In genomic region chr1:26328597-26328996, GRCh38 we compare ENCODE assay signal across 22 cellular contexts. TPM values are rescaled to one million over a fixed set of nuclear protein-coding genes. Genes with fewer than 3 reads are reported as not detected.
DNase-seq lines count a peak whose midpoint lies in the region; ATAC-seq, FAIRE-seq and TF ChIP-seq lines count a peak whose summit lies in the region.
"Had no signal": no experiment of that assay in that cellular context is flagged by ENCODE, and none has a peak within 500 bp of the region (broad histone marks: within the 10 kb centered on the region; RNA-seq: fewer than 3 reads in every experiment).

No MANE protein-coding gene starts in this region.

- DNase-seq in NCI-H345 (lab: John Stamatoyannopoulos, UW) (peak; percentile 9), NCI-H345 treated with DMSO at 0.1 percent for 48 hours (lab: John Stamatoyannopoulos, UW; ENCODE audit: unreplicated experiment) (no peak), NT2/D1 (ENCODE audit: low read depth, low spot score) (no peak), H1 (ENCODE audit: low read depth in 1 of 2, low spot score in 2 of 2) (no peak), trophoblast cell (no peak), ovary (no peak), Right ventricle myocardium inferior (ENCODE audit: missing footprints) (no peak)
- no peak for DNase-seq in stimulated activated CD4-positive, alpha-beta T cell treated with anti-CD3 and anti-CD28 coated beads, Interleukin-1b, Interleukin-23, amount 100 ng/mL, for 48 hours
- DNase-seq: Calu3; CD4-positive, alpha-beta memory T cell; MG63; NCI-H1048; NCI-H2081 treated with DMSO at 0.1 percent for 48 hours; Peyer's patch; Right ventricle myocardium superior; T-cell had no signal

- intact Hi-C loops in ovary (cut with DNase I) = loop anchor here in 1 of 4 donors (10.0 kb wide), 1 partner anchor 224 kb away; no protein-coding TSS in a partner anchor
- intact Hi-C loops in Right ventricle myocardium inferior (cut with DNase I) = no loop called here

- H4K12ac ChIP-seq in trophoblast cell (ENCODE audit: low read depth, low read length) = no peak overlapping the region

- H3K4me2 ChIP-seq in H1 (ENCODE audit: insufficient read depth in 1 of 2, low read depth in 2 of 2, low read length in 2 of 2) = no peak overlapping the region
- no peak overlapping the region for H3K4me2 ChIP-seq in trophoblast cell (ENCODE audit: low read length)

- no peak overlapping the region for H4K8ac ChIP-seq in H1 (ENCODE audit: extremely low read depth, insufficient read depth, low read length)
- no peak overlapping the region for H4K8ac ChIP-seq in trophoblast cell (ENCODE audit: low read depth, low read length)

- no peak overlapping the region for H4K5ac ChIP-seq in H1 (ENCODE audit: insufficient read length, low read depth, low read length)

- peaks cover 20% of the 10 kb centered on the region for H3K36me3 ChIP-seq in NT2/D1 (ENCODE audit: insufficient read depth, insufficient read length, low read length)
- H3K36me3 ChIP-seq in H1 (ENCODE audit: control insufficient read depth in 2 of 4, insufficient read depth in 4 of 4, low read length in 3 of 4) = peaks cover 5 to 21% (median 20%) of the 10 kb centered on the region in 4 experiments; a peak in 6 of 8 replicates
- peaks cover 30 to 40% of the 10 kb centered on the region in 2 experiments for H3K36me3 ChIP-seq in trophoblast cell (ENCODE audit: control insufficient read depth in 1 of 2, insufficient read depth in 2 of 2, low read length in 2 of 2)
- no peaks in the 10 kb centered on the region for H3K36me3 ChIP-seq in ovary
- H3K36me3 ChIP-seq: MG63 had no signal

- CTCF ChIA-PET in H1 (lab: Charles Lee; ENCODE audit: partially characterized antibody) = interaction anchor here (0.7 to 57.0 kb wide), 6 partner anchors 10 to 62 kb away, joined by 3 to 1530 read pairs (median 9); partner anchors contain the start of genes CD52, SH3BGRL3 and UBXN11

- H3K9ac ChIP-seq in NT2/D1 (ENCODE audit: insufficient read length, low read depth) (peak overlapping the region; percentile 37), H1 (replicated peaks in 1 of 4; ENCODE audit: extremely low read depth in 1 of 4, low read depth in 3 of 4, low read length in 3 of 4) (no peak overlapping the region), trophoblast cell (ENCODE audit: low read length) (no peak overlapping the region)

- no peak overlapping the region for H2BK120ac ChIP-seq in H1 (replicated peaks; ENCODE audit: low read depth, low read length)
- H2BK120ac ChIP-seq in trophoblast cell (ENCODE audit: insufficient read depth, low read length, poor library complexity) = no peak overlapping the region

- no peaks in the 10 kb centered on the region for H3K79me1 ChIP-seq in H1 (ENCODE audit: low read depth, low read length)
- no peaks in the 10 kb centered on the region for H3K79me1 ChIP-seq in trophoblast cell (ENCODE audit: low read length)

- H2BK5ac ChIP-seq in H1 (ENCODE audit: low read depth, low read length) (0 out of 2 replicates have a peak overlapping the region, but pooled peaks have one; percentile 35), trophoblast cell (ENCODE audit: low read depth, low read length, poor library complexity) (no peak overlapping the region)

- H4K91ac ChIP-seq in H1 (replicated peaks; ENCODE audit: insufficient read length, low read length) = no peak overlapping the region
- H4K91ac ChIP-seq in trophoblast cell (ENCODE audit: low read depth, low read length) = peak overlapping the region; percentile 17

- H3K23me2 ChIP-seq in H1 (ENCODE audit: low read depth, low read length) = no peaks in the 10 kb centered on the region

- POLR2A ChIA-PET in H1 (lab: Charles Lee; ENCODE audit: partially characterized antibody) = interaction anchor here (0.6 to 1.5 kb wide), 4 partner anchors 13 to 101 kb away, joined by 3 to 5 read pairs (median 3); no protein-coding TSS in a partner anchor

- no peak overlapping the region for H2AK5ac ChIP-seq in H1 (ENCODE audit: low read depth, low read length)
- H2AK5ac ChIP-seq in trophoblast cell (ENCODE audit: low read length) = no peak overlapping the region

- H3K79me2 ChIP-seq in H1 (ENCODE audit: control insufficient read depth in 1 of 2, insufficient read depth in 2 of 2, low read length in 2 of 2) (no peaks in the 10 kb centered on the region), trophoblast cell (ENCODE audit: control insufficient read depth, insufficient read depth, low read length, poor library complexity) (no peaks in the 10 kb centered on the region)

- no peaks in the 10 kb centered on the region for H3K27me3 ChIP-seq in NT2/D1 (ENCODE audit: insufficient read depth, insufficient read length)
- H3K27me3 ChIP-seq in H1 (replicated peaks in 1 of 4; ENCODE audit: control insufficient read depth in 3 of 4, extremely low read depth in 1 of 4, insufficient read depth in 3 of 4, low read length in 3 of 4) = no peaks in the 10 kb centered on the region
- H3K27me3 ChIP-seq in trophoblast cell (ENCODE audit: insufficient read depth, low read length) = no peaks in the 10 kb centered on the region
- no peaks in the 10 kb centered on the region for H3K27me3 ChIP-seq in ovary
- H3K27me3 ChIP-seq: MG63, Peyer's patch had no signal

- H3K4me3 ChIP-seq in NT2/D1 (ENCODE audit: insufficient read length, low read depth) = no peak overlapping the region
- H3K4me3 ChIP-seq in H1 (ENCODE audit: extremely low read depth in 1 of 4, insufficient read depth in 2 of 4, low read depth in 3 of 4, low read length in 4 of 4) = no peak overlapping the region
- no peak overlapping the region for H3K4me3 ChIP-seq in trophoblast cell (ENCODE audit: low read depth, low read length)
- no peak overlapping the region for H3K4me3 ChIP-seq in ovary
- H3K4me3 ChIP-seq: MG63, Peyer's patch, SK-N-MC had no signal

- H2BK15ac ChIP-seq in H1 (ENCODE audit: low read length) = no peak overlapping the region

- H3K56ac ChIP-seq in H1 (replicated peaks; ENCODE audit: insufficient read length, low read depth, low read length) = no peak overlapping the region

- WGBS in H1 (ENCODE audit: extremely low coverage in 1 of 2, insufficient coverage in 1 of 2, insufficient read length in 1 of 2, insufficient replicate concordance in 2 of 2, low coverage in 1 of 2, low lambda C conversion rate in 2 of 2, missing lambda C conversion rate in 1 of 2), 2 experiments = 89% methylated on average over 8 of the region's 8 CpGs; no CpG with 5 or more reads in 1 of the 2 experiments
- WGBS in trophoblast cell (ENCODE audit: extremely low coverage, insufficient coverage, insufficient read length) = no CpG with 5 or more reads among the region's 8 CpGs
- 64 to 71% (median 69%) methylated on average over 8 of the region's 8 CpGs for WGBS in ovary, 3 donors

- H3K23ac ChIP-seq in H1 (ENCODE audit: insufficient read length) (no peak overlapping the region), trophoblast cell (ENCODE audit: low read length) (no peak overlapping the region)

- TF ChIP-seq EP300 in H1 (IDR thresholded peaks at IDR 0.05; ENCODE audit: borderline replicate concordance in 1 of 2, low read depth in 2 of 2, low read length in 2 of 2) (no peak), ovary (IDR thresholded peaks at IDR 0.05) (no peak)

- no peak for TF ChIP-seq POLR2A in H1 (IDR thresholded peaks at IDR 0.05; ENCODE audit: control extremely low read depth in 1 of 2, low read depth in 2 of 2, low read length in 2 of 2)
- TF ChIP-seq POLR2A in ovary (IDR thresholded peaks at IDR 0.05) = no peak

- no peak for FAIRE-seq in H1 (lab: Jason Lieb, UNC)
- FAIRE-seq: A204.1 had no signal

- H2BK20ac ChIP-seq in H1 (ENCODE audit: low read length) = no peak overlapping the region

- H3K27ac ChIP-seq in H1 (ENCODE audit: low read depth, low read length) = peak overlapping the region; percentile 20; the same call in 1 of the 2 replicates
- H3K27ac ChIP-seq in trophoblast cell (ENCODE audit: low read depth, low read length) = no peak overlapping the region
- H3K27ac ChIP-seq in ovary = no peak overlapping the region
- H3K27ac ChIP-seq: HL-60, Peyer's patch, SK-N-MC had no signal

- H2BK12ac ChIP-seq in H1 (ENCODE audit: low read depth, low read length) = no peak overlapping the region
- no peak overlapping the region for H2BK12ac ChIP-seq in trophoblast cell (ENCODE audit: low read length)

- H3K4me1 ChIP-seq in NT2/D1 (ENCODE audit: insufficient read depth, insufficient read length) (peaks cover 3% of the 10 kb centered on the region), H1 (replicated peaks in 1 of 4; ENCODE audit: control insufficient read depth in 3 of 4, insufficient read depth in 4 of 4, low read length in 3 of 4) (no peaks in the 10 kb centered on the region), trophoblast cell (ENCODE audit: control insufficient read depth in 1 of 2, insufficient read depth in 2 of 2, low read length in 2 of 2) (no peaks in the 10 kb centered on the region), ovary (ENCODE audit: insufficient read depth) (no peaks in the 10 kb centered on the region)
- H3K4me1 ChIP-seq: Peyer's patch had no signal

- no peak for TF ChIP-seq RAD21 in H1 (IDR thresholded peaks at IDR 0.05 in 1 of 2, conservative IDR thresholded peaks at IDR 0.05 in 1 of 2; ENCODE audit: low read depth in 2 of 2, low read length in 2 of 2)

- no peak for TF ChIP-seq CTCF in H1 (IDR thresholded peaks at IDR 0.05; ENCODE audit: control extremely low read depth in 1 of 3, insufficient read depth in 1 of 3, low read depth in 1 of 3, low read length in 3 of 3)
- no peak for TF ChIP-seq CTCF in ovary (IDR thresholded peaks at IDR 0.05)

- H4K20me1 ChIP-seq in H1 (replicated peaks in 1 of 2; ENCODE audit: control insufficient read depth in 1 of 2, insufficient read depth in 2 of 2, low read length in 2 of 2) = peaks cover 0 to 2% of the 10 kb centered on the region in 2 experiments

- ATAC-seq in Right ventricle myocardium inferior = no peak

- H3K18ac ChIP-seq in H1 (ENCODE audit: extremely low read depth, low read length) (no peak overlapping the region), trophoblast cell (ENCODE audit: low read length) (no peak overlapping the region)

- H3K4ac ChIP-seq in H1 (replicated peaks; ENCODE audit: insufficient read length, low read depth, low read length) (no peak overlapping the region), trophoblast cell (ENCODE audit: low read depth, low read length) (no peak overlapping the region)

- H2AFZ ChIP-seq in H1 (ENCODE audit: low read length) = no peak overlapping the region
- H2AFZ ChIP-seq in trophoblast cell (ENCODE audit: insufficient read depth, low read length, poor library complexity) = no peak overlapping the region

- no peak overlapping the region for H3K14ac ChIP-seq in H1 (ENCODE audit: insufficient read length)
- H3K14ac ChIP-seq in trophoblast cell (ENCODE audit: low read length) = no peak overlapping the region

- H3K9me3 ChIP-seq in NT2/D1 (ENCODE audit: insufficient read depth, low read length) (no peaks in the 10 kb centered on the region), H1 (ENCODE audit: insufficient read depth in 2 of 2, low read depth in 1 of 2, low read length in 1 of 2) (no peaks in the 10 kb centered on the region), trophoblast cell (ENCODE audit: insufficient read depth, low read depth, low read length) (peaks cover 3% of the 10 kb centered on the region), ovary (no peaks in the 10 kb centered on the region)
- H3K9me3 ChIP-seq: MG63, Peyer's patch had no signal

RNA-seq across cellular contexts. Expression of gene CD52, which starts 10.8 kb away (rescaled TPM):
- 2.4 TPM in 1 of 2 replicates, not detected in the other for total RNA-seq in H1 (2021; fragmentation: NEBNext Ultra II Directional; extraction: Animal tissue kit (Norgen Biotek cat#: 25700))
- polyA plus RNA-seq in H1 (2011; rRNA removed) (2.7 and 3.1 TPM in 2 replicates), ovary (10 to 100 TPM in 1 of 2 donors, 1 to 10 TPM in 1; 7.1 to 45.5 TPM)
- polyA plus RNA-seq in H1 (2011; cell fraction: cytosol; rRNA removed) = 3.6 TPM
- 2.0 TPM for polyA plus RNA-seq in H1 (2011; cell fraction: nucleus; rRNA removed)
- polyA plus RNA-seq in H1 (2012, experiment 1 of 2) = 1.9 to 5.6 TPM (median 3.4 TPM) in 4 replicates
- polyA plus RNA-seq in H1 (2012, experiment 2 of 2) = 11.0 TPM
- 9.0 TPM for polyA plus RNA-seq in H1 (2013, experiment 1 of 2)
- polyA plus RNA-seq in H1 (2013, experiment 2 of 2) = 8.5 TPM
- polyA minus RNA-seq in H1 (2011; rRNA and poly(A)+ RNA removed) = 0.59 and 2.0 TPM in 2 replicates
- polyA minus RNA-seq in H1 (2011; cell fraction: cytosol; rRNA and poly(A)+ RNA removed) = not detected
- polyA minus RNA-seq in H1 (2011; cell fraction: nucleus; rRNA and poly(A)+ RNA removed) = not detected
- 2.0 and 2.4 TPM in 2 replicates for polyA plus RNA-seq in trophoblast cell (2013)
- total RNA-seq in ovary (1 to 10 TPM in 6 of 7 donors, not detected in 1; 1.3 to 6.2 (median 2.9) TPM), Right ventricle myocardium inferior (6.5 TPM)
- total RNA-seq: Calu3, HT1080 had no signal
- polyA plus RNA-seq: BJ had no signal

RNA-seq across cellular contexts. Expression of gene UBXN11, which starts 22.2 kb away (rescaled TPM):
- total RNA-seq in H1 (2021; fragmentation: NEBNext Ultra II Directional; extraction: Animal tissue kit (Norgen Biotek cat#: 25700)) = 6.1 and 6.3 TPM in 2 replicates
- polyA plus RNA-seq in H1 (2011; rRNA removed) (10.4 and 14.8 TPM in 2 replicates), ovary (10 to 100 TPM in 1 of 2 donors, 1 to 10 TPM in 1; 3.6 to 25.1 TPM)
- 15.3 TPM for polyA plus RNA-seq in H1 (2011; cell fraction: cytosol; rRNA removed)
- polyA plus RNA-seq in H1 (2011; cell fraction: nucleus; rRNA removed) = 42.2 TPM
- 9.8 to 12.4 TPM (median 11.7 TPM) in 4 replicates for polyA plus RNA-seq in H1 (2012, experiment 1 of 2)
- polyA plus RNA-seq in H1 (2012, experiment 2 of 2) = 10.1 TPM
- polyA plus RNA-seq in H1 (2013, experiment 1 of 2) = 6.9 TPM
- polyA plus RNA-seq in H1 (2013, experiment 2 of 2) = 6.1 TPM
- 7.2 and 7.3 TPM in 2 replicates for polyA minus RNA-seq in H1 (2011; rRNA and poly(A)+ RNA removed)
- 4.2 TPM for polyA minus RNA-seq in H1 (2011; cell fraction: cytosol; rRNA and poly(A)+ RNA removed)
- 14.1 TPM for polyA minus RNA-seq in H1 (2011; cell fraction: nucleus; rRNA and poly(A)+ RNA removed)
- polyA plus RNA-seq in trophoblast cell (2013) = 8.1 and 8.5 TPM in 2 replicates
- total RNA-seq in ovary (10 to 100 TPM; 17.3 to 37.0 (median 28.8) TPM), Right ventricle myocardium inferior (9.5 TPM)

RNA-seq across cellular contexts. Expression of gene CRYBG2, which starts 25.3 kb away (rescaled TPM):
- total RNA-seq in H1 (2021; fragmentation: NEBNext Ultra II Directional; extraction: Animal tissue kit (Norgen Biotek cat#: 25700)) = 17.0 and 22.2 TPM in 2 replicates
- 14.2 and 22.1 TPM in 2 replicates for polyA plus RNA-seq in H1 (2011; rRNA removed)
- 16.1 TPM for polyA plus RNA-seq in H1 (2011; cell fraction: cytosol; rRNA removed)
- polyA plus RNA-seq in H1 (2011; cell fraction: nucleus; rRNA removed) = 35.5 TPM
- polyA plus RNA-seq in H1 (2012, experiment 1 of 2) = 11.8 to 18.8 TPM (median 17.2 TPM) in 4 replicates
- 11.2 TPM for polyA plus RNA-seq in H1 (2012, experiment 2 of 2)
- polyA plus RNA-seq in H1 (2013, experiment 1 of 2) = 7.4 TPM
- polyA plus RNA-seq in H1 (2013, experiment 2 of 2) = 7.6 TPM
- polyA minus RNA-seq in H1 (2011; rRNA and poly(A)+ RNA removed) = 6.0 and 7.1 TPM in 2 replicates
- polyA minus RNA-seq in H1 (2011; cell fraction: cytosol; rRNA and poly(A)+ RNA removed) = 11.9 TPM
- 11.7 TPM for polyA minus RNA-seq in H1 (2011; cell fraction: nucleus; rRNA and poly(A)+ RNA removed)
- polyA plus RNA-seq in trophoblast cell (2013) = 30.0 and 35.3 TPM in 2 replicates
- 1 to 10 TPM in 1 of 7 donors, under 1 TPM in 1, not detected in 5; 0.23 to 2.3 TPM for total RNA-seq in ovary
- under 1 TPM in 1 of 2 donors, not detected in 1; 0.11 TPM for polyA plus RNA-seq in ovary
- total RNA-seq in Right ventricle myocardium inferior = not detected
- total RNA-seq: H4, Right ventricle myocardium superior had no signal

RNA-seq across cellular contexts. Expression of gene ZNF683, which starts 44.0 kb away (rescaled TPM):
- not detected in 2 replicates for total RNA-seq in H1 (2021; fragmentation: NEBNext Ultra II Directional; extraction: Animal tissue kit (Norgen Biotek cat#: 25700))
- polyA plus RNA-seq in H1 (2011; rRNA removed) (not detected in 2 replicates), ovary (under 1 TPM in 1 of 2 donors, not detected in 1; 0.15 TPM)
- polyA plus RNA-seq in H1 (2011; cell fraction: cytosol; rRNA removed) = not detected
- not detected for polyA plus RNA-seq in H1 (2011; cell fraction: nucleus; rRNA removed)
- polyA plus RNA-seq in H1 (2012, experiment 1 of 2) = not detected in 4 replicates
- not detected for polyA plus RNA-seq in H1 (2012, experiment 2 of 2)
- not detected for polyA plus RNA-seq in H1 (2013, experiment 1 of 2)
- not detected for polyA plus RNA-seq in H1 (2013, experiment 2 of 2)
- not detected in 2 replicates for polyA minus RNA-seq in H1 (2011; rRNA and poly(A)+ RNA removed)
- polyA minus RNA-seq in H1 (2011; cell fraction: cytosol; rRNA and poly(A)+ RNA removed) = not detected
- not detected for polyA minus RNA-seq in H1 (2011; cell fraction: nucleus; rRNA and poly(A)+ RNA removed)
- not detected in 2 replicates for polyA plus RNA-seq in trophoblast cell (2013)
- total RNA-seq in ovary (under 1 TPM in 3 of 7 donors, not detected in 4; 0.28 to 0.50 (median 0.41) TPM), Right ventricle myocardium inferior (0.14 TPM)
- total RNA-seq: Calu3; CD4-positive, alpha-beta memory T cell; H4; HT1080; Peyer's patch; Right ventricle myocardium superior had no signal
- polyA plus RNA-seq: BJ had no signal

RNA-seq across cellular contexts. Expression of gene SH3BGRL3, which starts 48.7 kb away (rescaled TPM):
- 77.8 and 84.4 TPM in 2 replicates for total RNA-seq in H1 (2021; fragmentation: NEBNext Ultra II Directional; extraction: Animal tissue kit (Norgen Biotek cat#: 25700))
- polyA plus RNA-seq in H1 (2011; rRNA removed) = 107 and 120 TPM in 2 replicates
- polyA plus RNA-seq in H1 (2011; cell fraction: cytosol; rRNA removed) = 40.4 TPM
- polyA plus RNA-seq in H1 (2011; cell fraction: nucleus; rRNA removed) = 52.7 TPM
- 105 to 143 TPM (median 123 TPM) in 4 replicates for polyA plus RNA-seq in H1 (2012, experiment 1 of 2)
- 118 TPM for polyA plus RNA-seq in H1 (2012, experiment 2 of 2)
- 78.7 TPM for polyA plus RNA-seq in H1 (2013, experiment 1 of 2)
- 82.7 TPM for polyA plus RNA-seq in H1 (2013, experiment 2 of 2)
- 49.1 and 61.0 TPM in 2 replicates for polyA minus RNA-seq in H1 (2011; rRNA and poly(A)+ RNA removed)
- 55.9 TPM for polyA minus RNA-seq in H1 (2011; cell fraction: cytosol; rRNA and poly(A)+ RNA removed)
- 46.7 TPM for polyA minus RNA-seq in H1 (2011; cell fraction: nucleus; rRNA and poly(A)+ RNA removed)
- polyA plus RNA-seq in trophoblast cell (2013) = 179 and 184 TPM in 2 replicates
- total RNA-seq in ovary = 100 to 1,000 TPM in 1 of 7 donors, 10 to 100 TPM in 6; 18.6 to 117 (median 58.3) TPM
- 100 to 1,000 TPM in 1 of 2 donors, 10 to 100 TPM in 1; 57.8 to 242 TPM for polyA plus RNA-seq in ovary
- 50.5 TPM for total RNA-seq in Right ventricle myocardium inferior
